1 cellular context compared by ENCODE assay signal in genomic region chr1:185044387-185044786, GRCh38.
A peak's percentile ranks its signal among the peaks of the same experiment; 100 is the strongest.
TF ChIP-seq lines count a peak whose summit lies in the region.

No MANE protein-coding gene starts in this region.

TF ChIP-seq in HepG2, 621 proteins besides CTCF, POLR2A, EP300 and RAD21 (continued from another document):
- no peak for TF ChIP-seq NFATC3 (CRISPR knock-in tag; IDR thresholded peaks at IDR 0.05)
- TF ChIP-seq HNRNPLL (IDR thresholded peaks at IDR 0.05; ENCODE audit: low read depth, low read length, poor library complexity, severe bottlenecking), result peak; percentile 87
- no peak for TF ChIP-seq ZNF839 (CRISPR knock-in tag; IDR thresholded peaks at IDR 0.05; ENCODE audit: borderline replicate concordance)
- TF ChIP-seq XBP1 (CRISPR knock-in tag; IDR thresholded peaks at IDR 0.05), result no peak
- TF ChIP-seq TERF1 (CRISPR knock-in tag; IDR thresholded peaks at IDR 0.05), result no peak
- no peak for TF ChIP-seq LRRFIP1 (CRISPR knock-in tag; conservative IDR thresholded peaks at IDR 0.05)
